Comparison of ENCODE assay signal across 34 cellular contexts in the genomic region with DNA sequence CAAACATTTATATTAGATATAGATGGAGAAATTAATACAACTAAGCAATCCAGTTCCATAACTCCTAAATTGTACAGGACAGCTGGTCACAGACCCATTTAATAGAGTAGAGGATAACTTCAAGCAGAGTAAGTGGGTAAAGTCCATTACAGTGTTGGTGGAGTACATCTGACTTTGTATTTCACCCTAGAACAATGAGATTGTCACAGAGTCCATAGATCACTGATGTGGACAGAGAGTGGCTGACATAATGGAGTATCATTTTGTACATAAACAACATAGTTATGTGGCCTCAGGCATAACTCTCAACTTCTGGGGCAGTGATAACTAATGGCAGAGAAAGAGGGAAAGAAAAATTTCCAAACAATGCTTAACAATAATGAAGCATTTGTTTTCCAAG.
"Had no signal": no experiment of that assay in that cellular context is flagged by ENCODE, and none has a peak within 500 bp of the region (broad histone marks: within the 10 kb centered on the region; RNA-seq: fewer than 3 reads in every experiment).

No MANE protein-coding gene starts in this region.

- H3K27ac ChIP-seq: KMS-11 had no signal

- H3K4me3 ChIP-seq: MG63 had no signal

- DNase-seq: Karpas-422, Kasumi-1, KG1, MG63, MM.1S, MV-4-11, NCI-H1048, NCI-H1092, NCI-H1092 treated with DMSO at 0.1 percent for 48 hours, NCI-H1105, NCI-H1105 treated with DMSO at 0.1 percent for 48 hours, NCI-H1417 treated with DMSO at 0.1 percent for 48 hours, NCI-H1436, NCI-H1436 treated with DMSO at 0.1 percent for 48 hours, NCI-H146, NCI-H1694, NCI-H1694 treated with DMSO at 0.1 percent for 48 hours, NCI-H187, NCI-H187 treated with DMSO at 0.1 percent for 48 hours, NCI-H1930, NCI-H2029, NCI-H2029 treated with DMSO at 0.1 percent for 48 hours, NCI-H2081, NCI-H2081 treated with DMSO at 0.1 percent for 48 hours, NCI-H2107, NCI-H2171, NCI-H2171 treated with DMSO at 0.1 percent for 48 hours, NCI-H2227 treated with DMSO at 0.1 percent for 48 hours, NCI-H226, NCI-H345, NCI-H446, NCI-H446 treated with DMSO at 0.1 percent for 48 hours, NCI-H510A had no signal

- H3K9me3 ChIP-seq: MG63 had no signal

- H3K4me2 ChIP-seq: KMS-11 had no signal

- H3K27me3 ChIP-seq: MG63 had no signal

- H3K36me3 ChIP-seq: MG63 had no signal

- H3K9ac ChIP-seq: KMS-11 had no signal
